Comparison of ENCODE assay signal across 8 cellular contexts in genomic region chr15:38251726-38252480, GRCh38. TPM values are rescaled to one million over a fixed set of nuclear protein-coding genes. Genes with fewer than 3 reads are reported as not detected.
DNase-seq lines count a peak whose midpoint lies in the region; ATAC-seq and TF ChIP-seq lines count a peak whose summit lies in the region.

No MANE protein-coding gene starts in this region.

- H3K36me3 ChIP-seq in A673 (ENCODE audit: insufficient read depth, low read length, poor library complexity, severe bottlenecking), result no peaks in the 10 kb centered on the region

- POLR2A ChIA-PET in A673 (lab: Charles Lee; ENCODE audit: low non-redundant PET), result interaction anchor here (0.6 to 0.7 kb wide), 5 partner anchors 28 to 1223 kb away, joined by 3 to 9 read pairs (median 5); no protein-coding TSS in a partner anchor
- POLR2A ChIA-PET in activated CD4-positive, alpha-beta T cell treated with anti-CD3 and anti-CD28 coated beads for 36 hours (lab: Charles Lee), result interaction anchor here (0.6 to 1.0 kb wide), 2 partner anchors 22 to 167 kb away, joined by 3 read pairs; no protein-coding TSS in a partner anchor

- H3K27ac ChIP-seq in A673 (ENCODE audit: low read depth, low read length, poor library complexity, severe bottlenecking) (peak overlapping the region; percentile 98), cingulate gyrus (ENCODE audit: low read depth, low read length) (peak overlapping the region; percentile 92)

- H3K27me3 ChIP-seq in A673 (replicated peaks; ENCODE audit: insufficient read depth, low read depth, low read length, poor library complexity), result peaks cover 6% of the 10 kb centered on the region

- peaks cover 32% of the 10 kb centered on the region for H3K27me3 Mint-ChIP-seq in activated CD4-positive, alpha-beta T cell treated with anti-CD3 and anti-CD28 coated beads for 36 hours

- CTCF ChIA-PET in A673 (lab: Charles Lee), result interaction anchor here (0.6 to 1.0 kb wide), 5 partner anchors 22 to 208 kb away, joined by 3 read pairs; no protein-coding TSS in a partner anchor
- CTCF ChIA-PET in activated CD4-positive, alpha-beta T cell treated with anti-CD3 and anti-CD28 coated beads for 36 hours (lab: Charles Lee), result interaction anchor here (0.7 to 1.7 kb wide), 6 partner anchors 49 to 650 kb away, joined by 3 to 5 read pairs (median 3); no protein-coding TSS in a partner anchor

- H3K9me3 Mint-ChIP-seq in activated CD4-positive, alpha-beta T cell treated with anti-CD3 and anti-CD28 coated beads for 36 hours (ENCODE audit: low read depth), result no peaks in the 10 kb centered on the region

- H3K27ac Mint-ChIP-seq in activated CD4-positive, alpha-beta T cell treated with anti-CD3 and anti-CD28 coated beads for 36 hours, result peak overlapping the region; percentile 12

- no TSS peak for BruUV-seq in A673 (replicated peaks; lab: Mats Ljungman, UMichigan)

- H3K36me3 Mint-ChIP-seq in activated CD4-positive, alpha-beta T cell treated with anti-CD3 and anti-CD28 coated beads for 36 hours (ENCODE audit: low read depth), result no peaks in the 10 kb centered on the region

- H3K4me3 ChIP-seq in A673 (ENCODE audit: low read depth, low read length, poor library complexity, severe bottlenecking), result peak overlapping the region; percentile 91

- intact Hi-C loops in A673 (cut with micrococcal nuclease; ENCODE audit: unreplicated experiment), result loop anchor here (1.0 to 5.0 kb wide), 4 partner anchors 50 to 255 kb away; no protein-coding TSS in a partner anchor
- intact Hi-C loops in activated CD4-positive, alpha-beta T cell treated with anti-CD3 and anti-CD28 coated beads for 36 hours (cut with DNase I, micrococcal nuclease), result loop anchor here (2.0 to 10.0 kb wide), 8 partner anchors 45 to 447 kb away; partner anchors contain the start of genes FAM98B (in 1 of the 2) and RASGRP1 (in 1 of the 2)

- peaks cover 25% of the 10 kb centered on the region for H3K4me1 Mint-ChIP-seq in activated CD4-positive, alpha-beta T cell treated with anti-CD3 and anti-CD28 coated beads for 36 hours

- no peaks in the 10 kb centered on the region for H3K9me3 ChIP-seq in A673 (ENCODE audit: low read depth, low read length, poor library complexity, severe bottlenecking)

- DNase-seq in A673 (ENCODE audit: low spot score), result peak; percentile 99
- DNase-seq in NCI-H510A treated with DMSO at 0.1 percent for 48 hours (lab: John Stamatoyannopoulos, UW), result peak; percentile 82
- peak; percentile 82 for DNase-seq in activated CD4-positive, alpha-beta T cell treated with anti-CD3 and anti-CD28 coated beads for 36 hours
- DNase-seq in kidney glomerular epithelial cell (lab: John Stamatoyannopoulos, UW), result peak; percentile 93
- peak; percentile 51 to 65 (median 51) for DNase-seq in stimulated activated CD4-positive, alpha-beta T cell treated with anti-CD3 and anti-CD28 coated beads, Interleukin-12 subunit alpha, Interleukin-12 subunit beta, amount 100 ng/mL, for 48 hours (ENCODE audit: low read depth in 2 of 3, low spot score in 1 of 3)

- TF ChIP-seq CTCF in A673 (conservative IDR thresholded peaks at IDR 0.05; ENCODE audit: low read depth, low read length), result 0 out of 2 replicates have a peak, but pooled peaks have one; percentile 3

- peak overlapping the region; percentile 85 for H3K4me3 Mint-ChIP-seq in activated CD4-positive, alpha-beta T cell treated with anti-CD3 and anti-CD28 coated beads for 36 hours

- H3K4me1 ChIP-seq in A673 (ENCODE audit: insufficient read depth, low read length, poor library complexity, severe bottlenecking), result peaks cover 37% of the 10 kb centered on the region

- ATAC-seq in GM18868 (IDR thresholded peaks at IDR 0.05; ENCODE audit: unreplicated experiment) (peak; percentile 42), HG03175 (IDR thresholded peaks at IDR 0.05; ENCODE audit: unreplicated experiment) (peak; percentile 44)
- peak; percentile 64 for ATAC-seq in activated CD4-positive, alpha-beta T cell treated with anti-CD3 and anti-CD28 coated beads for 36 hours

RNA-seq across cellular contexts. Expression of gene SPRED1, which starts 0.7 kb away (rescaled TPM):
- total RNA-seq in A673 (2021), result 14.2 and 17.3 TPM in 2 replicates
- total RNA-seq in activated CD4-positive, alpha-beta T cell treated with anti-CD3 and anti-CD28 coated beads for 36 hours, result under 1 TPM; 0.90 to 0.96 TPM

Comparison
In these comparisons a context has a peak if more than half of its experiments do, and no peak if none do; other contexts are left out.
1. Peak in every context shown above with its lines: DNase-seq, ATAC-seq, H3K4me3 ChIP-seq and H3K27ac ChIP-seq.